Comparison of ENCODE assay signal across 21 cellular contexts in genomic region chr6:151121900-151122299, GRCh38.
DNase-seq lines count a peak whose midpoint lies in the region; ATAC-seq and FAIRE-seq lines count a peak whose summit lies in the region.
"Had no signal": no experiment of that assay in that cellular context is flagged by ENCODE, and none has a peak within 500 bp of the region (broad histone marks: within the 10 kb centered on the region; RNA-seq: fewer than 3 reads in every experiment).

No MANE protein-coding gene starts in this region.

- no peak for FAIRE-seq in frontal cortex (lab: Jason Lieb, UNC)

- intact Hi-C loops in Right ventricle myocardium superior (cut with DNase I): no loop called here
- intact Hi-C loops in sciatic nerve (cut with DNase I): no loop called here

- DNase-seq in LHCN-M2 (ENCODE audit: low read depth): peak; percentile 54
- peak; percentile 41 for DNase-seq in NCI-H82 treated with DMSO at 0.1 percent for 48 hours (lab: John Stamatoyannopoulos, UW; ENCODE audit: unreplicated experiment)
- peak; percentile 85 for DNase-seq in Right ventricle myocardium superior
- DNase-seq in sciatic nerve (ENCODE audit: low spot score): no peak
- DNase-seq in AG08396 (ENCODE audit: low spot score): no peak
- DNase-seq in hypothalamus (lab: John Stamatoyannopoulos, UW): no peak
- no peak for DNase-seq in frontal cortex (ENCODE audit: low spot score in 2 of 2)
- DNase-seq: activated CD8-positive, alpha-beta T cell treated with anti-CD3 and anti-CD28 coated beads, Interleukin-2, amount 10 ng/mL, durations not matched to agents 7 days and 5 days; activated naive CD4-positive, alpha-beta T cell treated with anti-CD3 and anti-CD28 coated beads, Interleukin-2, amount 50 U/mL, for 16 hours; activated T-cell treated with anti-CD3 and anti-CD28 coated beads, Interleukin-2, amount 50 U/mL, for 4 hours; CD4-positive, alpha-beta memory T cell; colonic mucosa; DMS79; hippocampal formation; islet precursor cell; naive thymus-derived CD4-positive, alpha-beta T cell; NCI-H2081; NCI-H510A treated with DMSO at 0.1 percent for 48 hours; OCI-M1; spleen had no signal

- ATAC-seq in Right ventricle myocardium superior (ENCODE audit: poor library complexity): peak; percentile 97
- ATAC-seq in sciatic nerve: peak; percentile 73
- no peak for ATAC-seq in HG02870 (IDR thresholded peaks at IDR 0.05; ENCODE audit: unreplicated experiment)
- ATAC-seq: activated CD8-positive, alpha-beta T cell treated with anti-CD3 and anti-CD28 coated beads, Interleukin-2, amount 10 ng/mL, durations not matched to agents 7 days and 5 days; activated T-cell treated with anti-CD3 and anti-CD28 coated beads, Interleukin-2, amount 50 U/mL, for 4 hours; naive thymus-derived CD4-positive, alpha-beta T cell had no signal

Comparison
In these comparisons a context has a peak if more than half of its experiments do, and no peak if none do; other contexts are left out.
1. DNase-seq: peak in LHCN-M2 (single experiment), NCI-H82 treated with DMSO at 0.1 percent for 48 hours (single experiment) and Right ventricle myocardium superior (single experiment); none in sciatic nerve (single experiment), AG08396 (single experiment), hypothalamus (0 of 51) and frontal cortex (0 of 2).